ENCODE assay signal across 9 cellular contexts in genomic region chr18:26546875-26547301, GRCh38. TPM values are rescaled to one million over a fixed set of nuclear protein-coding genes. Genes with fewer than 3 reads are reported as not detected.
A peak's percentile ranks its signal among the peaks of the same experiment; 100 is the strongest.
DNase-seq lines count a peak whose midpoint lies in the region; ATAC-seq and TF ChIP-seq lines count a peak whose summit lies in the region.
"Had no signal": no experiment of that assay in that cellular context is flagged by ENCODE, and none has a peak within 500 bp of the region (broad histone marks: within the 10 kb centered on the region; RNA-seq: fewer than 3 reads in every experiment).

No MANE protein-coding gene starts in this region.

- H3K4me3 ChIP-seq in dorsolateral prefrontal cortex (peak overlapping the region; percentile 45 to 88 (median 73)), mesendoderm (ENCODE audit: low read length) (no peak overlapping the region)

- TF ChIP-seq CTCF in dorsolateral prefrontal cortex (IDR thresholded peaks at IDR 0.05 in 54 of 56, conservative IDR thresholded peaks at IDR 0.05 in 2 of 56; ENCODE audit: low read depth in 1 of 56, partially characterized antibody in 56 of 56): no peak

- H2BK15ac ChIP-seq in mesendoderm (replicated peaks; ENCODE audit: low read depth): no peak overlapping the region

- H2BK120ac ChIP-seq in mesendoderm (ENCODE audit: low read depth, low read length): no peak overlapping the region

- peak overlapping the region; percentile 74 for H3K4me3 Mint-ChIP-seq in stimulated activated naive CD8-positive, alpha-beta T cell treated with anti-CD3 and anti-CD28 coated beads, Interleukin-15, Interleukin-2, amounts not matched to agents 100 ng/mL and 50 ng/mL, for 24 hours

- H3K36me3 Mint-ChIP-seq in stimulated activated naive CD8-positive, alpha-beta T cell treated with anti-CD3 and anti-CD28 coated beads, Interleukin-15, Interleukin-2, amounts not matched to agents 100 ng/mL and 50 ng/mL, for 24 hours (ENCODE audit: low read depth): no peaks in the 10 kb centered on the region

- no peak overlapping the region for H3K4ac ChIP-seq in mesendoderm (ENCODE audit: low read depth, low read length)

- H3K27ac ChIP-seq in dorsolateral prefrontal cortex (peak overlapping the region in 56 of 59 donors; percentile 6 to 91 (median 81)), mesendoderm (ENCODE audit: low read depth, low read length) (no peak overlapping the region)
- H3K27ac ChIP-seq: neutrophil had no signal

- no peak overlapping the region for H2BK5ac ChIP-seq in mesendoderm (ENCODE audit: low read length)

- H3K79me2 ChIP-seq in mesendoderm (ENCODE audit: control insufficient read depth, insufficient read depth, low read length): no peaks in the 10 kb centered on the region

- no peaks in the 10 kb centered on the region for H3K36me3 ChIP-seq in mesendoderm (ENCODE audit: control insufficient read depth, insufficient read depth, low read length)
- H3K36me3 ChIP-seq: neutrophil had no signal

- H2AK5ac ChIP-seq in mesendoderm (ENCODE audit: low read length): no peak overlapping the region

- no peak overlapping the region for H4K5ac ChIP-seq in mesendoderm (ENCODE audit: low read length)

- DNase-seq in stimulated activated naive CD8-positive, alpha-beta T cell treated with anti-CD3 and anti-CD28 coated beads, Interleukin-15, Interleukin-2, amounts not matched to agents 100 U/mL and 50 U/mL, for 24 hours: no peak
- no peak for DNase-seq in dorsolateral prefrontal cortex
- DNase-seq in mesendoderm: peak; percentile 59
- DNase-seq in HCEC 1CT: no peak
- DNase-seq in stimulated activated CD4-positive, alpha-beta T cell treated with anti-CD3 and anti-CD28 coated beads, Interleukin-4, amount 100 ng/mL, for 24 hours: no peak

- no peak overlapping the region for H3K23ac ChIP-seq in mesendoderm (ENCODE audit: low read length)

- H3K18ac ChIP-seq in mesendoderm (ENCODE audit: low read length): no peak overlapping the region

- H3K9me3 Mint-ChIP-seq in stimulated activated naive CD8-positive, alpha-beta T cell treated with anti-CD3 and anti-CD28 coated beads, Interleukin-15, Interleukin-2, amounts not matched to agents 100 ng/mL and 50 ng/mL, for 24 hours: no peaks in the 10 kb centered on the region

- H3K27me3 ChIP-seq in dorsolateral prefrontal cortex (no peaks in the 10 kb centered on the region), mesendoderm (ENCODE audit: insufficient read depth, low read length, poor library complexity) (peaks cover 26% of the 10 kb centered on the region)

- peak overlapping the region; percentile 83 for H3K4me2 ChIP-seq in mesendoderm (ENCODE audit: low read length)

- WGBS in mesendoderm (ENCODE audit: extremely low coverage, insufficient coverage, low lambda C conversion rate): no CpG with 5 or more reads among the region's 35 CpGs

- no peak for ATAC-seq in stimulated activated naive CD8-positive, alpha-beta T cell treated with anti-CD3 and anti-CD28 coated beads, Interleukin-15, Interleukin-2, amounts not matched to agents 100 U/mL and 50 U/mL, for 24 hours
- ATAC-seq in GM21360 (IDR thresholded peaks at IDR 0.05; ENCODE audit: unreplicated experiment) (no peak), GM19324 (IDR thresholded peaks at IDR 0.05; ENCODE audit: low FRiP score, unreplicated experiment) (no peak)

- peak overlapping the region; percentile 90 for H3K56ac ChIP-seq in mesendoderm (ENCODE audit: low read length)

- H3K9ac ChIP-seq in mesendoderm (ENCODE audit: low read length): peak overlapping the region; percentile 53

- peaks cover 24% of the 10 kb centered on the region for H3K27me3 Mint-ChIP-seq in stimulated activated naive CD8-positive, alpha-beta T cell treated with anti-CD3 and anti-CD28 coated beads, Interleukin-15, Interleukin-2, amounts not matched to agents 100 ng/mL and 50 ng/mL, for 24 hours

- intact Hi-C loops in dorsolateral prefrontal cortex (cut with DNase I): loop anchor here in 1 of 2 donors (5.0 kb wide), 2 partner anchors 105 to 140 kb away; no protein-coding TSS in a partner anchor

- peaks cover 6% of the 10 kb centered on the region for H3K4me1 ChIP-seq in mesendoderm (ENCODE audit: control insufficient read depth, low read depth, low read length)

- H4K8ac ChIP-seq in mesendoderm (ENCODE audit: low read depth, low read length): no peak overlapping the region

- no peak overlapping the region for H3K27ac Mint-ChIP-seq in stimulated activated naive CD8-positive, alpha-beta T cell treated with anti-CD3 and anti-CD28 coated beads, Interleukin-15, Interleukin-2, amounts not matched to agents 100 ng/mL and 50 ng/mL, for 24 hours

- H3K79me1 ChIP-seq in mesendoderm (ENCODE audit: low read length): no peaks in the 10 kb centered on the region

- peaks cover 43% of the 10 kb centered on the region for H3K4me1 Mint-ChIP-seq in stimulated activated naive CD8-positive, alpha-beta T cell treated with anti-CD3 and anti-CD28 coated beads, Interleukin-15, Interleukin-2, amounts not matched to agents 100 ng/mL and 50 ng/mL, for 24 hours (ENCODE audit: low read depth)

RNA-seq across cellular contexts. Expression of gene KCTD1, which starts 1.5 kb away (rescaled TPM):
- total RNA-seq in dorsolateral prefrontal cortex: 100 to 1,000 TPM in 39 of 120 experiments, 10 to 100 TPM in 81; 40.5 to 147 (median 89.3) TPM
- 6.5 TPM for polyA plus RNA-seq in mesendoderm (2013, experiment 1 of 2)
- polyA plus RNA-seq in mesendoderm (2013, experiment 2 of 2): 6.1 TPM
